In genomic region chr11:99117603-99118002, GRCh38 we compare ENCODE assay signal across 14 cellular contexts.
"Had no signal": no experiment of that assay in that cellular context is flagged by ENCODE, and none has a peak within 500 bp of the region (broad histone marks: within the 10 kb centered on the region; RNA-seq: fewer than 3 reads in every experiment).

No MANE protein-coding gene starts in this region.

- H3K27ac Mint-ChIP-seq: activated T-helper 1 cell treated with anti-CD3 and anti-CD28 coated beads, Interleukin-12 subunit alpha, Interleukin-12 subunit beta, Interleukin-2, Interleukin-4 antibody, amounts not matched to agents 30 ng/mL and 10 ng/mL and 1 ng/mL, durations not matched to agents 14 hours and 24 hours and 36 hours; nephron had no signal

- ATAC-seq: foreskin keratinocyte, sciatic nerve had no signal

- DNase-seq: activated CD4-positive, alpha-beta T cell treated with anti-CD3 and anti-CD28 coated beads, Interleukin-2, amount 50 U/mL, for 48 hours; activated CD4-positive, CD25-positive, alpha-beta regulatory T cell treated with anti-CD3 and anti-CD28 coated beads, Interleukin-2, amount 50 U/mL, for 72 hours; activated naive CD4-positive, alpha-beta T cell treated with Interleukin-2 at 50 U/mL for 16 hours; colonic mucosa; foreskin keratinocyte; left ventricle myocardium inferior; mesenchymal stem cell; spleen; stimulated activated CD4-positive, alpha-beta T cell treated with anti-CD3 and anti-CD28 coated beads, Interleukin-2, amount 100 ng/mL, for 24 hours; stimulated activated naive CD4-positive, alpha-beta T cell treated with Interleukin-2 at 50 U/mL for 16 hours; trophoblast cell had no signal

- H3K4me1 Mint-ChIP-seq: nephron had no signal

- H3K4me3 Mint-ChIP-seq: activated T-helper 1 cell treated with anti-CD3 and anti-CD28 coated beads, Interleukin-12 subunit alpha, Interleukin-12 subunit beta, Interleukin-2, Interleukin-4 antibody, amounts not matched to agents 30 ng/mL and 10 ng/mL and 1 ng/mL, durations not matched to agents 14 hours and 24 hours and 36 hours; nephron had no signal

- H3K9me3 Mint-ChIP-seq: nephron had no signal
